10 cellular contexts compared by ENCODE assay signal in the genomic region with DNA sequence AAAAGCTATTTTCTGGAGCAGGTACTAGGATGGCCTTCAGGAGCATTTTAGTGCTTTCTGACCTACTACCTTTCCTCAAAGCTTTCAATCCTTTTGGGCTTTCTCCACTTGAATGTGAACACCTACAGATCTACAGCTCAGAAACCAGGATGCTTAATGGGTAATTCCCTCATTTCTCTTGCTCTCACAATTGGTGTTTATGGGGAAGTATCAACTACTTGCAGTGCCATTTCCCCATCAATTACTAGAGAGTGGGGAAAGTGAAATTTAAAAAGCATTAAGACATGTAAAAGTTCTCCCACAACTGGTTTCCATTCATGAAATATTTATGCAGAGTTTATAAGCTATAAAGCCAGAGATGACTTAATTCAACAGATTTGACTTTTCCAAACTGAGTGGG. TPM values are rescaled to one million over a fixed set of nuclear protein-coding genes. Genes with fewer than 3 reads are reported as not detected.
DNase-seq lines count a peak whose midpoint lies in the region; ATAC-seq and TF ChIP-seq lines count a peak whose summit lies in the region.
"Had no signal": no experiment of that assay in that cellular context is flagged by ENCODE, and none has a peak within 500 bp of the region (broad histone marks: within the 10 kb centered on the region; RNA-seq: fewer than 3 reads in every experiment).

No MANE protein-coding gene starts in this region.

- no peak overlapping the region for H3K56ac ChIP-seq in IMR-90 (ENCODE audit: extremely low read depth, insufficient read depth, low read length)

- peak overlapping the region; percentile 55; the same call in 1 of the 2 replicates for H3K14ac ChIP-seq in IMR-90 (replicated peaks; ENCODE audit: low read depth, low read length)

- in situ Hi-C loops in IMR-90 (cut with MboI; ENCODE audit: low sequenced_read_pairs), result no loop called here

- BruUV-seq in IMR-90 (replicated peaks; lab: Mats Ljungman, UMichigan), result no TSS peak

- H3K27ac ChIP-seq in IMR-90 (ENCODE audit: insufficient read depth, low read length), result no peak overlapping the region

- peaks cover 73% of the 10 kb centered on the region for H4K20me1 ChIP-seq in IMR-90 (ENCODE audit: insufficient read depth, low read length)

- H3K79me1 ChIP-seq in IMR-90 (ENCODE audit: low read depth in 1 of 2, low read length in 2 of 2), result peaks cover 8 to 38% of the 10 kb centered on the region in 2 experiments

- peak overlapping the region; percentile 77; the same call in 1 of the 2 replicates for H3K23ac ChIP-seq in IMR-90 (ENCODE audit: low read depth, low read length)

- H4K8ac ChIP-seq in IMR-90 (ENCODE audit: low read depth in 2 of 2, low read length in 2 of 2), result no peak overlapping the region

- H3K4me1 ChIP-seq in IMR-90 (ENCODE audit: control insufficient read depth, insufficient read depth, low read length), result no peaks in the 10 kb centered on the region; the same call in 1 of the 2 replicates

- no peaks in the 10 kb centered on the region for H3K27me3 ChIP-seq in IMR-90 (ENCODE audit: control insufficient read depth, insufficient read depth, low read length)

- peak overlapping the region; percentile 23 to 93 (median 90) for H3K27ac Mint-ChIP-seq in CD14-positive monocyte
- H3K27ac Mint-ChIP-seq in naive thymus-derived CD8-positive, alpha-beta T cell, result peak overlapping the region; percentile 91 to 98 (median 94)

- H2BK20ac ChIP-seq in IMR-90 (ENCODE audit: low read depth, low read length), result no peak overlapping the region

- 0 out of 2 replicates have a peak, but pooled peaks cover 3% of the 10 kb centered on the region for H3K36me3 ChIP-seq in IMR-90 (ENCODE audit: control insufficient read depth, insufficient read depth, low read length)

- H2AK5ac ChIP-seq in IMR-90 (ENCODE audit: low read depth, low read length), result no peak overlapping the region

- H3K36me3 Mint-ChIP-seq in CD14-positive monocyte, result peaks cover 6 to 25% of the 10 kb centered on the region in 2 donors
- H3K36me3 Mint-ChIP-seq in naive thymus-derived CD8-positive, alpha-beta T cell, result peaks cover 0 to 20% (median 0%) of the 10 kb centered on the region in 3 donors

- no peak overlapping the region for H4K91ac ChIP-seq in IMR-90 (ENCODE audit: insufficient read depth, low read depth, low read length)

- no peak overlapping the region for H2BK15ac ChIP-seq in IMR-90 (ENCODE audit: low read depth, low read length)

- H3K9me3 Mint-ChIP-seq in CD14-positive monocyte, result no peaks in the 10 kb centered on the region
- no peaks in the 10 kb centered on the region for H3K9me3 Mint-ChIP-seq in naive thymus-derived CD8-positive, alpha-beta T cell

- H2AFZ ChIP-seq in IMR-90 (replicated peaks; ENCODE audit: low read length, poor library complexity), result no peak overlapping the region

- TF ChIP-seq CTCF in CD14-positive monocyte (IDR thresholded peaks at IDR 0.05) (no peak), IMR-90 (conservative IDR thresholded peaks at IDR 0.05; ENCODE audit: low read depth, low read length) (no peak), cardiac fibroblast (IDR thresholded peaks at IDR 0.05; ENCODE audit: low read depth, low read length) (no peak)

- H3K9ac ChIP-seq in IMR-90 (ENCODE audit: low read depth, low read length), result peak overlapping the region; percentile 96; the same call in 1 of the 2 replicates

- no peaks in the 10 kb centered on the region for H3K27me3 Mint-ChIP-seq in CD14-positive monocyte (ENCODE audit: low read depth in 3 of 3)
- no peaks in the 10 kb centered on the region for H3K27me3 Mint-ChIP-seq in naive thymus-derived CD8-positive, alpha-beta T cell

- POLR2A ChIA-PET in IMR-90 (lab: Charles Lee; ENCODE audit: unreplicated experiment), result no interaction called here
- POLR2A ChIA-PET in naive thymus-derived CD8-positive, alpha-beta T cell (lab: Charles Lee), result interaction anchor here (1.6 to 10.0 kb wide), 4 partner anchors 10 to 44 kb away, joined by 4 to 265 read pairs (median 28); no protein-coding TSS in a partner anchor

- CTCF ChIA-PET in IMR-90 (lab: Yijun Ruan, JAX), result interaction anchor here (1.3 kb wide), 1 partner anchor 22 kb away, joined by 3 read pairs; no protein-coding TSS in a partner anchor

- H3K4me1 Mint-ChIP-seq in CD14-positive monocyte, result peaks cover 40% of the 10 kb centered on the region
- peaks cover 31 to 65% (median 60%) of the 10 kb centered on the region in 4 donors for H3K4me1 Mint-ChIP-seq in naive thymus-derived CD8-positive, alpha-beta T cell

- no peaks in the 10 kb centered on the region; the same call in 1 of the 2 replicates for H3K9me1 ChIP-seq in IMR-90 (ENCODE audit: insufficient read depth, low read length)

- no peak overlapping the region for H2AK9ac ChIP-seq in IMR-90 (replicated peaks; ENCODE audit: low read depth, low read length, poor library complexity)

- DNase-seq in CD14-positive monocyte (ENCODE audit: low spot score) (no peak), IMR-90 (no peak), cardiac fibroblast (ENCODE audit: low read depth in 2 of 2) (no peak), SKM-1 treated with dmso at 0.1 percent for 144 hours (lab: John Stamatoyannopoulos, UW; ENCODE audit: unreplicated experiment) (no peak), middle frontal gyrus (ENCODE audit: extremely low spot score, low spot score) (no peak), NCI-H510A (lab: John Stamatoyannopoulos, UW) (no peak)
- no peak for DNase-seq in naive thymus-derived CD8-positive, alpha-beta T cell
- DNase-seq: NCI-H1092 treated with DMSO at 0.1 percent for 48 hours, occipital lobe had no signal

- dilution Hi-C loops in IMR-90 (cut with HindIII; ENCODE audit: low sequenced_read_pairs, unreplicated experiment), result no loop called here

- H3K4me3 ChIP-seq in IMR-90 (ENCODE audit: insufficient read depth, low read depth, low read length) (peak overlapping the region; percentile 100), cardiac fibroblast (replicated peaks in 1 of 2; ENCODE audit: low read depth in 2 of 2, low read length in 2 of 2) (peak overlapping the region; percentile 74 to 85)

- H3K4me2 ChIP-seq in IMR-90 (ENCODE audit: low read depth, low read length), result peak overlapping the region; percentile 92

- H2BK120ac ChIP-seq in IMR-90 (ENCODE audit: low read depth, low read length), result no peak overlapping the region

- no peak for TF ChIP-seq POLR2A in IMR-90 (IDR thresholded peaks at IDR 0.05; ENCODE audit: low read depth, low read length)

- no peak overlapping the region for H4K5ac ChIP-seq in IMR-90 (ENCODE audit: low read depth, low read length)

- peak overlapping the region; percentile 89 to 96 for H3K4me3 Mint-ChIP-seq in CD14-positive monocyte
- H3K4me3 Mint-ChIP-seq in naive thymus-derived CD8-positive, alpha-beta T cell, result peak overlapping the region; percentile 72 to 98 (median 94)

- TF ChIP-seq RAD21 in IMR-90 (IDR thresholded peaks at IDR 0.05; ENCODE audit: low read length), result no peak

- intact Hi-C loops in CD14-positive monocyte (cut with micrococcal nuclease), result loop anchor here in 1 of 2 donors (5.0 kb wide), 1 partner anchor 140 kb away; a partner anchor contains a TSS
- intact Hi-C loops in IMR-90 (cut with micrococcal nuclease), result loop anchor here (2.0 kb wide), 1 partner anchor 14 kb away; no protein-coding TSS in a partner anchor

- no peak overlapping the region for H2BK5ac ChIP-seq in IMR-90 (ENCODE audit: low read depth, low read length, poor library complexity, severe bottlenecking)

- no peaks in the 10 kb centered on the region for H3K9me3 ChIP-seq in IMR-90 (ENCODE audit: control insufficient read depth, insufficient read depth, low read length)

- H3K4ac ChIP-seq in IMR-90 (ENCODE audit: low read depth, low read length), result no peak overlapping the region

- no peak for ATAC-seq in IMR-90 (ENCODE audit: low read depth)
- no peak for ATAC-seq in naive thymus-derived CD8-positive, alpha-beta T cell
- ATAC-seq in GM18909 (IDR thresholded peaks at IDR 0.05; ENCODE audit: poor library complexity, unreplicated experiment), result no peak

- H3K18ac ChIP-seq in IMR-90 (ENCODE audit: low read depth, low read length), result no peak overlapping the region

TF ChIP-seq in IMR-90, 13 proteins besides CTCF, POLR2A, EP300 and RAD21:
- TF ChIP-seq MAZ (IDR thresholded peaks at IDR 0.05; ENCODE audit: borderline replicate concordance, low read depth, low read length) (no peak), RCOR1 (IDR thresholded peaks at IDR 0.05; ENCODE audit: insufficient replicate concordance, low read length) (no peak), RFX5 (IDR thresholded peaks at IDR 0.05; ENCODE audit: low read depth, low read length) (no peak), NFE2L2 (IDR thresholded peaks at IDR 0.05; ENCODE audit: low read depth, low read length) (no peak), CHD1 (IDR thresholded peaks at IDR 0.05; ENCODE audit: low read depth, low read length) (no peak), MAFK (IDR thresholded peaks at IDR 0.05; ENCODE audit: low read depth, low read length) (no peak)

RNA-seq across cellular contexts. Expression of a gene that starts 2.1 kb away (rescaled TPM):
- polyA plus RNA-seq in CD14-positive monocyte (10 to 100 TPM; 13.3 to 15.7 TPM), IMR-90 (2012; rRNA removed) (21.1 and 21.7 TPM in 2 replicates)
- total RNA-seq in IMR-90 (2012; rRNA removed), result 26.7 and 29.9 TPM in 2 replicates
- polyA plus RNA-seq in IMR-90 (2012; cell fraction: cytosol; rRNA removed), result 14.4 and 15.6 TPM in 2 replicates
- polyA plus RNA-seq in IMR-90 (2012; cell fraction: nucleus; rRNA removed; ENCODE audit: low replicate concordance), result 20.1 and 46.1 TPM in 2 replicates
- 100 to 1,000 TPM in 1 of 2 experiments, 10 to 100 TPM in 1; 93.2 to 102 TPM for total RNA-seq in naive thymus-derived CD8-positive, alpha-beta T cell
- polyA plus RNA-seq in naive thymus-derived CD8-positive, alpha-beta T cell, result 10 to 100 TPM; 15.0 to 16.5 (median 16.2) TPM
